Comparison of ENCODE assay signal across 9 cellular contexts in genomic region chr17:75601057-75601987, GRCh38. TPM values are rescaled to one million over a fixed set of nuclear protein-coding genes. Genes with fewer than 3 reads are reported as not detected.
A peak's percentile ranks its signal among the peaks of the same experiment; 100 is the strongest.
DNase-seq lines count a peak whose midpoint lies in the region; ATAC-seq, FAIRE-seq and TF ChIP-seq lines count a peak whose summit lies in the region.
"Had no signal": no experiment of that assay in that cellular context is flagged by ENCODE, and none has a peak within 500 bp of the region (broad histone marks: within the 10 kb centered on the region; RNA-seq: fewer than 3 reads in every experiment).

No MANE protein-coding gene starts in this region.

- no peaks in the 10 kb centered on the region for H3K9me3 ChIP-seq in RWPE2 (ENCODE audit: severe bottlenecking)
- H3K9me3 ChIP-seq in heart left ventricle: no peaks in the 10 kb centered on the region
- no peaks in the 10 kb centered on the region for H3K9me3 ChIP-seq in small intestine (ENCODE audit: control insufficient read depth, low read depth)

- no peak for TF ChIP-seq EP300 in Ishikawa (IDR thresholded peaks at IDR 0.05; ENCODE audit: borderline replicate concordance)

- intact Hi-C loops in Calu3 (cut with micrococcal nuclease; ENCODE audit: unreplicated experiment) (no loop called here), heart left ventricle (cut with DNase I) (no loop called here)

- peaks cover 20% of the 10 kb centered on the region for H3K4me1 Mint-ChIP-seq in Calu3 (ENCODE audit: low read depth, unreplicated experiment)

- H3K27ac Mint-ChIP-seq in Calu3 (ENCODE audit: unreplicated experiment): peak overlapping the region; percentile 84

- no peaks in the 10 kb centered on the region for H3K27me3 Mint-ChIP-seq in Calu3 (ENCODE audit: unreplicated experiment)

- TF ChIP-seq RAD21 in Ishikawa (IDR thresholded peaks at IDR 0.05; ENCODE audit: low read depth): peak; percentile 70

- CTCF ChIA-PET in Calu3 (lab: Charles Lee): interaction anchor here (0.6 to 4.4 kb wide), 26 partner anchors 9 to 182 kb away, joined by 3 to 69 read pairs (median 5); partner anchors contain the start of genes LLGL2, RECQL5, SMIM5 and TMEM94

- ATAC-seq in RWPE2 (ENCODE audit: low read depth) (peak; percentile 30; the same call in 1 of the 3 replicates), heart left ventricle (peak; percentile 34 to 56 (median 52)), GM18498 (IDR thresholded peaks at IDR 0.05; ENCODE audit: unreplicated experiment) (no peak)

- no peaks in the 10 kb centered on the region for H3K36me3 ChIP-seq in RWPE2 (ENCODE audit: low read depth)
- H3K36me3 ChIP-seq in heart left ventricle: peaks cover 0 to 7% (median 0%) of the 10 kb centered on the region in 9 donors
- H3K36me3 ChIP-seq in small intestine (ENCODE audit: control insufficient read depth in 2 of 2, insufficient read depth in 2 of 2, low read length in 2 of 2): no peaks in the 10 kb centered on the region

- peaks cover 10% of the 10 kb centered on the region for H3K36me3 Mint-ChIP-seq in Calu3 (ENCODE audit: insufficient read depth, unreplicated experiment)

- no peak for FAIRE-seq in small intestine (lab: Jason Lieb, UNC)

- H3K27ac ChIP-seq in RWPE2 (ENCODE audit: poor library complexity, severe bottlenecking) (no peak overlapping the region), heart left ventricle (no peak overlapping the region), small intestine (ENCODE audit: low read depth in 1 of 2, low read length in 1 of 2) (peak overlapping the region; percentile 23 to 59)

- no peak for TF ChIP-seq POLR2A in heart left ventricle (IDR thresholded peaks at IDR 0.05)

- no peaks in the 10 kb centered on the region for H3K9me3 Mint-ChIP-seq in Calu3 (ENCODE audit: low read depth, unreplicated experiment)

- H3K4me3 ChIP-seq in RWPE2 (ENCODE audit: severe bottlenecking) (no peak overlapping the region), heart left ventricle (no peak overlapping the region), small intestine (ENCODE audit: low read depth in 1 of 2, low read length in 2 of 2) (no peak overlapping the region)
- H3K4me3 ChIP-seq: skin epidermis had no signal

- H3K27me3 ChIP-seq in RWPE2 (ENCODE audit: insufficient read depth, poor library complexity, severe bottlenecking) (no peaks in the 10 kb centered on the region), heart left ventricle (no peaks in the 10 kb centered on the region), small intestine (ENCODE audit: control insufficient read depth in 2 of 2, insufficient read depth in 2 of 2, low read length in 2 of 2) (no peaks in the 10 kb centered on the region)

- peak overlapping the region; percentile 19 for H3K4me3 Mint-ChIP-seq in Calu3 (ENCODE audit: low read depth, unreplicated experiment)

- peak; percentile 96 for TF ChIP-seq CTCF in Calu3 (IDR thresholded peaks at IDR 0.05; ENCODE audit: unreplicated experiment)
- peak; percentile 69 for TF ChIP-seq CTCF in RWPE2 (IDR thresholded peaks at IDR 0.05; ENCODE audit: poor library complexity, severe bottlenecking)
- peak; percentile 45 to 67 (median 60) for TF ChIP-seq CTCF in heart left ventricle (IDR thresholded peaks at IDR 0.05)

- DNase-seq in Calu3 (peak; percentile 91), RWPE2 (ENCODE audit: low spot score) (peak; percentile 66), heart left ventricle (peak in 3 of 5 donors; percentile 8 to 77 (median 29)), small intestine (peak; percentile 91), occipital lobe (lab: John Stamatoyannopoulos, UW) (no peak)
- peak; percentile 33 for DNase-seq in activated effector memory CD4-positive, alpha-beta T cell treated with Interleukin-2 at 50 U/mL for 16 hours

- WGBS in heart left ventricle, 4 donors: 73 to 81% (median 77%) methylated on average over 26 to 28 of the region's 28 CpGs
- WGBS in small intestine, 3 donors: 29 to 65% (median 41%) methylated on average over 28 of the region's 28 CpGs

- H3K4me1 ChIP-seq in RWPE2 (ENCODE audit: insufficient read depth, poor library complexity, severe bottlenecking) (no peaks in the 10 kb centered on the region), heart left ventricle (peaks cover 0 to 6% (median 0%) of the 10 kb centered on the region in 12 donors), small intestine (ENCODE audit: control insufficient read depth in 2 of 2, insufficient read depth in 1 of 2, low read depth in 1 of 2, low read length in 1 of 2) (peaks cover 3 to 9% of the 10 kb centered on the region in 2 donors)

- no TSS peak for BruUV-seq in Calu3 (replicated peaks; lab: Mats Ljungman, UMichigan)

TF ChIP-seq in Ishikawa, 13 proteins besides CTCF, POLR2A, EP300 and RAD21:
- TF ChIP-seq CEBPB (IDR thresholded peaks at IDR 0.05) (no peak), ZBTB7A (IDR thresholded peaks at IDR 0.05; ENCODE audit: low read depth) (0 out of 2 replicates have a peak, but pooled peaks have one; percentile 14), YY1 (IDR thresholded peaks at IDR 0.05; ENCODE audit: low read depth) (peak; percentile 49; the same call in 1 of the 2 replicates), FOXM1 (IDR thresholded peaks at IDR 0.05; ENCODE audit: borderline replicate concordance, low read depth) (no peak), MAX (IDR thresholded peaks at IDR 0.05) (peak; percentile 69), USF1 (IDR thresholded peaks at IDR 0.05) (no peak), TAF1 (IDR thresholded peaks at IDR 0.05; ENCODE audit: low read depth) (no peak), EGR1 (IDR thresholded peaks at IDR 0.05) (no peak), TEAD4 (IDR thresholded peaks at IDR 0.05) (no peak), TCF12 (IDR thresholded peaks at IDR 0.05; ENCODE audit: low read depth) (no peak), CREB1 (IDR thresholded peaks at IDR 0.05; ENCODE audit: low read depth) (no peak), REST (IDR thresholded peaks at IDR 0.05; ENCODE audit: low read depth) (no peak), NFIC (IDR thresholded peaks at IDR 0.05) (0 out of 2 replicates have a peak, but pooled peaks have one; percentile 23)

RNA-seq across cellular contexts. Expression of gene MYO15B, which starts 13.7 kb away (rescaled TPM):
- total RNA-seq in Calu3 (2022) (58.4 and 78.6 TPM in 2 replicates), heart left ventricle (10 to 100 TPM; 14.0 to 76.4 (median 42.9) TPM), occipital lobe (15.9 TPM)
- polyA plus RNA-seq in heart left ventricle (10 to 100 TPM; 23.5 to 72.0 TPM), small intestine (1,000 to 10,000 TPM in 2 of 3 donors, 100 to 1,000 TPM in 1; 279 to 3,618 (median 2,326) TPM)

RNA-seq across cellular contexts. Expression of gene SMIM5, which starts 31.9 kb away (rescaled TPM):
- total RNA-seq in Calu3 (2022) (1.9 and 3.5 TPM in 2 replicates), heart left ventricle (10 to 100 TPM in 2 of 9 donors, 1 to 10 TPM in 7; 1.8 to 18.2 (median 6.8) TPM), occipital lobe (0.47 TPM)
- polyA plus RNA-seq in heart left ventricle (10 to 100 TPM in 1 of 2 donors, 1 to 10 TPM in 1; 3.7 to 17.7 TPM), small intestine (100 to 1,000 TPM in 1 of 3 donors, 10 to 100 TPM in 2; 11.1 to 114 (median 94.6) TPM)

Comparison
In these comparisons a context has a peak if more than half of its experiments do, and no peak if none do; other contexts are left out.
1. H3K27ac ChIP-seq: peak in small intestine (2 of 2); none in RWPE2 (single experiment) and heart left ventricle (0 of 12).
2. Peak in every context shown above with its lines, with median percentiles within 50 percentile points of each other: CTCF ChIP-seq.